ENCODE assay signal across 8 cellular contexts in the genomic region with DNA sequence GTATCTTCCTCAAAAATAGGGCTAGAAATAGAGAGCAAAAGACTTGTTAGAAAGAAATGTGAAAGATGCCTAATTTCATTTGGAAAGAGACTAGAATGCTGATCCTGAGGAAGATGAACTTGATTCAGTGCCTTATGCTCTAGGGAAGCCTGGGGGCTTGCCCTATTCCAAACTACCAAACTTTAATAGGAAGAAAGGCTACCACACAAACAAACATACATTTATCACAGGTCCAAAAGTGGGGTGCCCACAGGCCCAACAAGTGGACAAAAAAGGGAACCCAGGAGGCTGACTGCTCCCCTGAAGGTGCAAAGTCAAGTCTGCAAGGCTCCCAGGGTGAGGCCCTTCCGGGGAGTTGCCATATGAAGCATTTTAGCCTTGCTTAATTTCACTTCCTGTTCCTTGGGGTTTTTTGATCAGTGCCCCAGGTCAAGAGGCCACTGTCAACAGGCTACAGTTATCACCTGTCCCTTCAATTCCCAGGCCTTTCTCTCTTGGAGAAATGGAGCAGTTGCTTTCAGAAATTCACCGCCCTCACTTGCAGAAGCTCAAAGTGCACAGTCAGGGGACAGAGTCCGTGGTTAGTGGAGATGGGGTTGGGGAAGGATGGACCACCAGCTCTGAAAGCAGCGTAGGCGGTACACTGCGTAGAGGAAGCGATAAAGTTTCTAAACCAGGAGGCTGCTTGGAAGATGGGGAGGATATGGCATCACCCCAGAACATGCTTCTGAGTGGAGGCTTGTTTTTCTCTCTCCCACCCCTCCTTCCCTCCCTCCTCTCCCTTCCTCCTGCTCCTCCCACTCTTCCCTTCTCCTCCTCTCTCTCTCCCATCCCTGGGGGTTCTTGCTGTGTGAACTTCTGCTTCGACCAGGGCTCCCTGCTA. TPM values are rescaled to one million over a fixed set of nuclear protein-coding genes. Genes with fewer than 3 reads are reported as not detected.
A peak's percentile ranks its signal among the peaks of the same experiment; 100 is the strongest.
DNase-seq lines count a peak whose midpoint lies in the region; ATAC-seq and TF ChIP-seq lines count a peak whose summit lies in the region.

No MANE protein-coding gene starts in this region.

- no peaks in the 10 kb centered on the region for H3K4me1 Mint-ChIP-seq in osteocyte (ENCODE audit: unreplicated experiment)

- no peak overlapping the region for H3K27ac Mint-ChIP-seq in osteocyte (ENCODE audit: unreplicated experiment)

- no peak overlapping the region for H3K4me3 Mint-ChIP-seq in osteocyte (ENCODE audit: unreplicated experiment)

- TF ChIP-seq CTCF in osteocyte (IDR thresholded peaks at IDR 0.05) = no peak

- no peaks in the 10 kb centered on the region for H3K36me3 Mint-ChIP-seq in osteocyte (ENCODE audit: unreplicated experiment)

- H3K27me3 Mint-ChIP-seq in osteocyte (ENCODE audit: unreplicated experiment) = peaks cover 8% of the 10 kb centered on the region

- DNase-seq in MV-4-11 (lab: John Stamatoyannopoulos, UW) = peak; percentile 93
- DNase-seq in germinal center (ENCODE audit: low spot score) = peak; percentile 76
- no peak for DNase-seq in osteocyte (ENCODE audit: extremely low spot score, unreplicated experiment)
- DNase-seq in NCI-H774 (lab: John Stamatoyannopoulos, UW) = no peak
- DNase-seq in NCI-H2171 (lab: John Stamatoyannopoulos, UW) = no peak
- DNase-seq in GM03348 (ENCODE audit: low spot score) = no peak

- peak; percentile 85 for ATAC-seq in GM18861 (IDR thresholded peaks at IDR 0.05; ENCODE audit: unreplicated experiment)
- ATAC-seq in GM21825 (IDR thresholded peaks at IDR 0.05; ENCODE audit: unreplicated experiment) = peak; percentile 81

- no peaks in the 10 kb centered on the region for H3K9me3 Mint-ChIP-seq in osteocyte (ENCODE audit: unreplicated experiment)

RNA-seq across cellular contexts. Expression of a gene that starts 36.4 kb away (rescaled TPM):
- total RNA-seq in osteocyte = 0.60 and 1.4 TPM in 2 replicates

Comparison
In these comparisons a context has a peak if more than half of its experiments do, and no peak if none do; other contexts are left out.
1. DNase-seq: peak in MV-4-11 (single experiment) and germinal center (single experiment); none in osteocyte (single experiment), NCI-H774 (single experiment), NCI-H2171 (single experiment) and GM03348 (single experiment).